12 cellular contexts compared by ENCODE assay signal in the genomic region with DNA sequence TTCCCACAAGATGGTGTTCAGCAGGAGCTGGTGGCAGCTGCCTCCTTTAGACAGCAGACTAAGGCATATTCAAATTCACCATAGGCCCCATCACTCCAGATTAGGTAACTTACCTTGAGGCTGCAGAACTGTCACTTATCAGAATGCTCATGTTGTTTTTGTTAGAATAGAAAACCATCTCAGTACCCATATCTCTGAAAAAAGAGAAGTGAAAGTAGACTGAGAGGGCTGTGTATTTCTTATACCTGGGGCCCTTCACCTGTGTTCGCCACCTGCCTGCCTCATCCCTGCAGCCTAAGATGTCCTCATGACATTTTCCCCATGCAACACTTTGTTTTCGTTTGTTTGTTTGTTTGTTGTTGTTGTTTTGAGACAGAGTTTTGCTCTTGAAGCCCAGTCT. TPM values are rescaled to one million over a fixed set of nuclear protein-coding genes. Genes with fewer than 3 reads are reported as not detected.
DNase-seq lines count a peak whose midpoint lies in the region; ATAC-seq and TF ChIP-seq lines count a peak whose summit lies in the region.
"Had no signal": no experiment of that assay in that cellular context is flagged by ENCODE, and none has a peak within 500 bp of the region (broad histone marks: within the 10 kb centered on the region; RNA-seq: fewer than 3 reads in every experiment).

No MANE protein-coding gene starts in this region.

- H3K9me2 ChIP-seq in DOHH2 (replicated peaks; ENCODE audit: control insufficient read depth, low read length), result no peaks in the 10 kb centered on the region

- no peak for DNase-seq in adrenal gland
- DNase-seq in GM13977 (ENCODE audit: low spot score), result no peak
- DNase-seq in stimulated activated CD4-positive, alpha-beta T cell treated with anti-CD3 and anti-CD28 coated beads, Interleukin-4, amount 100 ng/mL, for 4 hours, result no peak
- no peak for DNase-seq in ecto neural progenitor cell (ENCODE audit: low spot score)
- DNase-seq: HFFc6 had no signal

- peak; percentile 93 for ATAC-seq in GM19395 (IDR thresholded peaks at IDR 0.05; ENCODE audit: unreplicated experiment)
- ATAC-seq in HG02840 (IDR thresholded peaks at IDR 0.05; ENCODE audit: low FRiP score, unreplicated experiment), result peak; percentile 73
- peak; percentile 91 for ATAC-seq in HG03520 (IDR thresholded peaks at IDR 0.05; ENCODE audit: unreplicated experiment)
- ATAC-seq: left lobe of liver, Panc1, WTC11 had no signal

- peak overlapping the region; percentile 13 for H3K4me2 ChIP-seq in DOHH2 (ENCODE audit: low read length)

- H3K4me1 ChIP-seq in DOHH2 (ENCODE audit: control insufficient read depth, low read length) (peaks cover 26% of the 10 kb centered on the region), adrenal gland (replicated peaks in 1 of 2) (peaks cover 0 to 7% of the 10 kb centered on the region in 2 donors)

- WGBS in adrenal gland, 4 donors, result 83 to 93% (median 88%) methylated on average over 2 of the region's 2 CpGs

- no peaks in the 10 kb centered on the region for H3F3A ChIP-seq in DOHH2 (ENCODE audit: control insufficient read depth, insufficient read depth)

- intact Hi-C loops in adrenal gland (cut with DNase I), result no loop called here

- TF ChIP-seq CTCF in DOHH2 (IDR thresholded peaks at IDR 0.05; ENCODE audit: low read depth, low read length, poor library complexity, severe bottlenecking) (no peak), adrenal gland (IDR thresholded peaks at IDR 0.05) (no peak), GM13977 (IDR thresholded peaks at IDR 0.05; ENCODE audit: extremely low read depth, insufficient read depth, missing control alignments) (no peak)

- H3K79me2 ChIP-seq in DOHH2 (ENCODE audit: control insufficient read depth, low read length), result no peaks in the 10 kb centered on the region

- H4K20me1 ChIP-seq in DOHH2 (ENCODE audit: control insufficient read depth, insufficient read depth, low read depth, low read length), result no peaks in the 10 kb centered on the region

- 0 out of 2 replicates have a peak overlapping the region, but pooled peaks have one; percentile 4 for H3K27ac ChIP-seq in DOHH2 (ENCODE audit: low read depth, low read length)
- no peak overlapping the region for H3K27ac ChIP-seq in adrenal gland

- in situ Hi-C loops in GM13977 (cut with MboI; ENCODE audit: low pct_unique_long_range_greater_than_20kb, low sequenced_read_pairs, unreplicated experiment), result no loop called here

- H3K9me3 ChIP-seq in DOHH2 (ENCODE audit: control insufficient read depth, insufficient read depth, low read length), result no peaks in the 10 kb centered on the region
- H3K9me3 ChIP-seq in adrenal gland (replicated peaks in 1 of 3), result no peaks in the 10 kb centered on the region

- no peaks in the 10 kb centered on the region for H3K27me3 ChIP-seq in DOHH2 (ENCODE audit: control insufficient read depth, low read length)
- no peaks in the 10 kb centered on the region for H3K27me3 ChIP-seq in adrenal gland

- H3K4me3 ChIP-seq in DOHH2 (ENCODE audit: low read length) (no peak overlapping the region), adrenal gland (no peak overlapping the region)

- H3K36me3 ChIP-seq in DOHH2 (ENCODE audit: control insufficient read depth, low read length) (no peaks in the 10 kb centered on the region), adrenal gland (replicated peaks in 1 of 2) (no peaks in the 10 kb centered on the region)

- no peak for TF ChIP-seq POLR2A in adrenal gland (IDR thresholded peaks at IDR 0.05)

RNA-seq across cellular contexts. Expression of a gene that starts 32.9 kb away (rescaled TPM):
- 10 to 100 TPM; 45.1 to 95.6 (median 71.9) TPM for total RNA-seq in adrenal gland
- polyA plus RNA-seq in adrenal gland, result 10 to 100 TPM; 22.3 to 35.4 (median 28.4) TPM
